In the genomic region with DNA sequence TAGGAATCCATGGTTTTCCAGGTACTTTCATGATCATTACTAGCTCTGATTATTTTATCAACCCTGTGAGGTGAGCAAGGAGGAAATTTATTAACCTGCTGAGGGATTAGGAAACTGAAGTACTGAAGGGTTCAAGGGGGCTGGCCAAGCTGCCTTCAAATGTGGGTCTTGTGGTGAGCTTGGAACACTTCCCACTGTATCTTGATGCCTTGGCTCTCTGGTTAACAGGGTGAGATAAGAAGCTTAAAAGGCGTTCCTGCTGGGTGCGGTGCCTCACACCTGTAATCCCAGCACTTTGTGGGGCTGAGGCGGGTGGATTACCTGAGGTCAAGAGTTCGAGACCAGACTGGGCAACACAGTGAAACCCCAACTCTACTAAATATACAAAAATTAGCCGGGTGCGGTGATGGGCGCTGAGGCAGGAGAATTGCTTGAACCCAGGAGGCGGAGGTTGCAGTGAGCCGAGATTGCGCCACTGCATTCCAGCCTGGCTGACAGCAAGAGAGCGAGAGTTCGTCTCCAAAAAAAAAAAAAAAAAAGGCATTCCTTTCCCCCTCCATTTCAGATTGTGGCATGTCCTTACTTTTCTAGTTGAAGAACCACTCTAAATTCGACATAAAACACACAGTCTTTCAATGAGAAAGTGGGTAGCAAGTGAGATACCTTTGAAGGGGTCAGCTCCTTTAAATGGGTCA, we compare ENCODE assay signal across 17 cellular contexts.
DNase-seq lines count a peak whose midpoint lies in the region; ATAC-seq and TF ChIP-seq lines count a peak whose summit lies in the region.
"Had no signal": no experiment of that assay in that cellular context is flagged by ENCODE, and none has a peak within 500 bp of the region (broad histone marks: within the 10 kb centered on the region; RNA-seq: fewer than 3 reads in every experiment).

No MANE protein-coding gene starts in this region.

- H3K27ac Mint-ChIP-seq in MCF 10A (ENCODE audit: low read depth, unreplicated experiment), result peak overlapping the region; percentile 16
- H3K27ac Mint-ChIP-seq: activated CD4-positive, alpha-beta memory T cell treated with anti-CD3 and anti-CD28 coated beads, Interleukin-2, amount 10 ng/mL, durations not matched to agents 7 days and 5 days; activated naive CD8-positive, alpha-beta T cell; CD8-positive, alpha-beta T cell; progenitor cell of endocrine pancreas had no signal

- in situ Hi-C loops in mammary epithelial cell (cut with MboI; ENCODE audit: low sequenced_read_pairs in 2 of 2), result loop anchor here in 1 of 2 donors (25.0 kb wide), 1 partner anchor 358 kb away; no protein-coding TSS in a partner anchor
- in situ Hi-C loops in gastrocnemius medialis (cut with MboI; ENCODE audit: low sequenced_read_pairs in 4 of 4), result no loop called here

- H3K27me3 Mint-ChIP-seq in MCF 10A (ENCODE audit: insufficient read depth, unreplicated experiment), result no peaks in the 10 kb centered on the region
- H3K27me3 Mint-ChIP-seq: activated CD4-positive, alpha-beta memory T cell treated with anti-CD3 and anti-CD28 coated beads, Interleukin-2, amount 10 ng/mL, durations not matched to agents 7 days and 5 days; activated naive CD8-positive, alpha-beta T cell; progenitor cell of endocrine pancreas had no signal

- no peak overlapping the region for H3K9ac ChIP-seq in mammary epithelial cell (ENCODE audit: insufficient read depth, low read length)

- no peaks in the 10 kb centered on the region for H3K4me1 Mint-ChIP-seq in MCF 10A (ENCODE audit: insufficient read depth, unreplicated experiment)

- H3K4me2 ChIP-seq in mammary epithelial cell (ENCODE audit: insufficient read depth, low read depth, low read length), result no peak overlapping the region

- TF ChIP-seq POLR2A in tibial nerve (IDR thresholded peaks at IDR 0.05), result no peak
- no peak for TF ChIP-seq POLR2A in gastrocnemius medialis (IDR thresholded peaks at IDR 0.05)

- DNase-seq in MCF 10A (ENCODE audit: unreplicated experiment) (no peak), mammary epithelial cell (no peak), astrocyte of the hippocampus (ENCODE audit: low read depth, low spot score) (peak; percentile 29), left lung (peak in 1 of 2 donors; percentile 33), tibial nerve (ENCODE audit: low spot score in 2 of 2) (no peak), gastrocnemius medialis (no peak), NCI-H748 treated with DMSO at 0.1 percent for 48 hours (lab: John Stamatoyannopoulos, UW) (no peak), NCI-H510A (lab: John Stamatoyannopoulos, UW) (no peak)
- DNase-seq: activated CD4-positive, alpha-beta memory T cell treated with anti-CD3 and anti-CD28 coated beads, Interleukin-2, amount 10 ng/mL, durations not matched to agents 7 days and 5 days; activated T-cell treated with anti-CD3 and anti-CD28 coated beads, Interleukin-2, amount 50 U/mL, for 4 hours; CD8-positive, alpha-beta T cell; EL; NCI-H1417 treated with DMSO at 0.1 percent for 48 hours; NCI-H2171 treated with DMSO at 0.1 percent for 48 hours had no signal

- dilution Hi-C loops in mammary epithelial cell (cut with HindIII; ENCODE audit: low sequenced_read_pairs), result loop anchor here (5.0 kb wide), 2 partner anchors 67 to 353 kb away; no protein-coding TSS in a partner anchor

- H4K20me1 ChIP-seq in mammary epithelial cell (ENCODE audit: insufficient read depth, low read length), result no peaks in the 10 kb centered on the region

- no peak overlapping the region for H2AFZ ChIP-seq in mammary epithelial cell (ENCODE audit: low read depth, low read length)

- POLR2A ChIA-PET in MCF 10A (lab: Yijun Ruan, JAX), result no interaction called here

- H3K4me3 ChIP-seq in mammary epithelial cell (replicated peaks in 1 of 3; ENCODE audit: insufficient read depth in 1 of 3, low read depth in 2 of 3, low read length in 3 of 3) (no peak overlapping the region), left lung (no peak overlapping the region), tibial nerve (no peak overlapping the region), gastrocnemius medialis (no peak overlapping the region)

- BruUV-seq in MCF 10A (replicated peaks; lab: Mats Ljungman, UMichigan), result no TSS peak
- BruUV-seq in mammary epithelial cell (replicated peaks; lab: Mats Ljungman, UMichigan), result no TSS peak

- H3K4me1 ChIP-seq in mammary epithelial cell (ENCODE audit: insufficient read depth, low read length) (peaks cover 13% of the 10 kb centered on the region), left lung (peaks cover 7 to 19% of the 10 kb centered on the region in 2 donors), tibial nerve (peaks cover 0 to 42% (median 22%) of the 10 kb centered on the region in 4 donors), gastrocnemius medialis (peaks cover 0 to 9% of the 10 kb centered on the region in 2 donors)

- H3K27me3 ChIP-seq in mammary epithelial cell (ENCODE audit: insufficient read depth, low read length) (no peaks in the 10 kb centered on the region), left lung (no peaks in the 10 kb centered on the region), tibial nerve (no peaks in the 10 kb centered on the region), gastrocnemius medialis (no peaks in the 10 kb centered on the region)

- peak; percentile 36 for ATAC-seq in left lung
- no peak for ATAC-seq in gastrocnemius medialis
- ATAC-seq: activated T-cell treated with anti-CD3 and anti-CD28 coated beads, Interleukin-2, amount 50 U/mL, for 4 hours; CD8-positive, alpha-beta T cell; HCT116 had no signal

- peaks cover 38% of the 10 kb centered on the region for H3K36me3 Mint-ChIP-seq in MCF 10A (ENCODE audit: insufficient read depth, unreplicated experiment)

- peaks cover 14% of the 10 kb centered on the region for H3K9me3 Mint-ChIP-seq in MCF 10A (ENCODE audit: unreplicated experiment)
- H3K9me3 Mint-ChIP-seq: activated CD4-positive, alpha-beta memory T cell treated with anti-CD3 and anti-CD28 coated beads, Interleukin-2, amount 10 ng/mL, durations not matched to agents 7 days and 5 days had no signal

- H3K4me3 Mint-ChIP-seq in MCF 10A (ENCODE audit: unreplicated experiment), result no peak overlapping the region
- H3K4me3 Mint-ChIP-seq: activated CD4-positive, alpha-beta memory T cell treated with anti-CD3 and anti-CD28 coated beads, Interleukin-2, amount 10 ng/mL, durations not matched to agents 7 days and 5 days; activated naive CD8-positive, alpha-beta T cell; activated T-cell treated with anti-CD3 and anti-CD28 coated beads, Interleukin-2, amount 50 U/mL, for 4 hours; CD8-positive, alpha-beta T cell had no signal

- TF ChIP-seq CTCF in MCF 10A (IDR thresholded peaks at IDR 0.05; ENCODE audit: unreplicated experiment) (no peak), mammary epithelial cell (conservative IDR thresholded peaks at IDR 0.05 in 1 of 2, IDR thresholded peaks at IDR 0.05 in 1 of 2; ENCODE audit: extremely low read depth in 1 of 2, insufficient read depth in 1 of 2, low read depth in 1 of 2, low read length in 2 of 2) (no peak), left lung (IDR thresholded peaks at IDR 0.05) (no peak), tibial nerve (IDR thresholded peaks at IDR 0.05) (no peak), gastrocnemius medialis (IDR thresholded peaks at IDR 0.05 in 4 of 5, conservative IDR thresholded peaks at IDR 0.05 in 1 of 5) (no peak)

- CTCF ChIA-PET in MCF 10A (lab: Yijun Ruan, JAX) (interaction anchor here (0.6 to 1.7 kb wide), 5 partner anchors 8 to 131 kb away, joined by 3 to 5 read pairs (median 3); no protein-coding TSS in a partner anchor), mammary epithelial cell (lab: Charles Lee; ENCODE audit: low non-redundant PET) (no interaction called here)

- no peaks in the 10 kb centered on the region for H3K79me2 ChIP-seq in mammary epithelial cell (ENCODE audit: insufficient read depth, low read length)

- H3K36me3 ChIP-seq in mammary epithelial cell (ENCODE audit: insufficient read depth, low read length) (peaks cover 5% of the 10 kb centered on the region), left lung (peaks cover 0 to 42% of the 10 kb centered on the region in 2 donors), tibial nerve (peaks cover 0 to 57% (median 5%) of the 10 kb centered on the region in 3 donors), gastrocnemius medialis (peaks cover 6 to 56% of the 10 kb centered on the region in 2 donors)

- intact Hi-C loops in MCF 10A (cut with micrococcal nuclease) (no loop called here), mammary epithelial cell (cut with micrococcal nuclease) (no loop called here), left lung (cut with DNase I) (loop anchor here in 1 of 2 donors (5.0 kb wide), 1 partner anchor 158 kb away; no protein-coding TSS in a partner anchor), gastrocnemius medialis (cut with DNase I; ENCODE audit: low total_unique reads) (no loop called here)

- no peak for TF ChIP-seq EP300 in tibial nerve (IDR thresholded peaks at IDR 0.05)

- H3K27ac ChIP-seq in mammary epithelial cell (ENCODE audit: insufficient read depth, low read depth, low read length) (no peak overlapping the region), left lung (peak overlapping the region in 1 of 2 donors; percentile 39), tibial nerve (peak overlapping the region; percentile 5 to 85 (median 35)), gastrocnemius medialis (no peak overlapping the region)

- 32% methylated on average over 12 of the region's 13 CpGs for WGBS in mammary epithelial cell (ENCODE audit: low coverage, missing lambda C conversion rate)
- 83 to 89% methylated on average over 13 of the region's 13 CpGs for WGBS in tibial nerve, 2 donors

- H3K9me3 ChIP-seq in mammary epithelial cell (replicated peaks; ENCODE audit: insufficient read depth, low read length), result no peaks in the 10 kb centered on the region
- H3K9me3 ChIP-seq in left lung, result peaks cover 0 to 7% of the 10 kb centered on the region in 2 donors
- H3K9me3 ChIP-seq in tibial nerve, result peaks cover 0 to 16% (median 2%) of the 10 kb centered on the region in 4 donors
- H3K9me3 ChIP-seq in gastrocnemius medialis, result no peaks in the 10 kb centered on the region

Comparison
In these comparisons a context has a peak if more than half of its experiments do, and no peak if none do; other contexts are left out.
1. H3K27ac ChIP-seq: peak in tibial nerve (4 of 4); none in mammary epithelial cell (single experiment) and gastrocnemius medialis (0 of 4).